Comparison of ENCODE assay signal across 2 cellular contexts in the genomic region with DNA sequence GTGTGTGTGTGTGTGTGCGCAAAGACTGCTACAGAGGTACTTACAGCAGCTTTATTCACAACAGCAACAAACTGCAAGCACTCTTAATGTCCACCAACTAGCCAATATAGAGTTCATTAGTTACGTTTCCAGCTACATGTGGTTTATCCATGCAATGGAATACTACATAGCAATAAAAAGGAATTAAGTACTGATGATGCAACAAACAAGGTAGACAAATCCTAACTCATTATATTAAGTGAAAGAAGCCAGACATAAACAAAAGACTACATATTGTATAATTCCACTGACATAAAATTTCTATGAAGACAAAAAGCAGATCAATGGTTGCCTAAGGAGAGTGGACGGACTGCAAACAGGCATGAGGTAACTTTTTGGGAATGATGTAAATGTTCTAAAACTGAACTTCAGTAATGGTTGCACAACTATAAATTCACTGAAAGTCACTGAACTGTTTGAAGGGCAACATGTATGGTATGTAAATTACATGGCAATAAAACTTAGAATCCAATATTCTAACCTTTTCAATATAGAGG.
TF ChIP-seq lines count a peak whose summit lies in the region.

No MANE protein-coding gene starts in this region.

TF ChIP-seq in IMR-90, 13 proteins besides CTCF, POLR2A, EP300 and RAD21:
- TF ChIP-seq FOS (IDR thresholded peaks at IDR 0.05; ENCODE audit: low read depth, low read length) = no peak
- no peak for TF ChIP-seq BHLHE40 (IDR thresholded peaks at IDR 0.05; ENCODE audit: low read depth, low read length)
- peak; percentile 31; the same call in 1 of the 2 replicates for TF ChIP-seq CEBPB (IDR thresholded peaks at IDR 0.05; ENCODE audit: low read depth, low read length)

TF ChIP-seq in K562, 482 proteins besides CTCF, POLR2A, EP300 and RAD21 (continues in another document):
- TF ChIP-seq ZNF507 (tag; conservative IDR thresholded peaks at IDR 0.05) (no peak), CBX3 (IDR thresholded peaks at IDR 0.05; ENCODE audit: borderline replicate concordance in 1 of 2, low read length in 2 of 2) (no peak), E2F8 (IDR thresholded peaks at IDR 0.05; ENCODE audit: low read depth, partially characterized antibody) (no peak), MYC (IDR thresholded peaks at IDR 0.05; ENCODE audit: low read depth, low read length) (no peak), MYC (CRISPR knock-in tag; IDR thresholded peaks at IDR 0.05; ENCODE audit: borderline replicate concordance, low read depth) (no peak), ZNF384 (IDR thresholded peaks at IDR 0.05; ENCODE audit: low read depth, low read length) (no peak), BDP1 (IDR thresholded peaks at IDR 0.05; ENCODE audit: insufficient read depth, insufficient read length) (no peak), KLF10 (CRISPR knock-in tag; IDR thresholded peaks at IDR 0.05) (no peak), ZNF436 (CRISPR knock-in tag; IDR thresholded peaks at IDR 0.05) (no peak), CHD2 (IDR thresholded peaks at IDR 0.05; ENCODE audit: low read depth, low read length) (no peak), RBM22 (IDR thresholded peaks at IDR 0.05; ENCODE audit: low read depth, low read length, poor library complexity, severe bottlenecking) (no peak), KLF16 (IDR thresholded peaks at IDR 0.05) (no peak), DIDO1 (tag; IDR thresholded peaks at IDR 0.05; ENCODE audit: low read depth) (no peak), CEBPB (tag; IDR thresholded peaks at IDR 0.05) (peak; percentile 50), ETV1 (tag; conservative IDR thresholded peaks at IDR 0.05; ENCODE audit: low read depth) (no peak), ESRRA (IDR thresholded peaks at IDR 0.05; ENCODE audit: borderline replicate concordance, low read depth) (no peak), ARHGAP35 (IDR thresholded peaks at IDR 0.05; ENCODE audit: partially characterized antibody) (no peak), ZBTB8A (IDR thresholded peaks at IDR 0.05; ENCODE audit: partially characterized antibody) (no peak), EZH2 (IDR thresholded peaks at IDR 0.05; ENCODE audit: borderline replicate concordance, low read depth, low read length) (no peak), TAF7 (tag; IDR thresholded peaks at IDR 0.05) (no peak), NCOA6 (IDR thresholded peaks at IDR 0.05) (no peak), TAF15 (IDR thresholded peaks at IDR 0.05; ENCODE audit: low read depth, low read length) (no peak), TOE1 (IDR thresholded peaks at IDR 0.05; ENCODE audit: borderline replicate concordance) (no peak), TOE1 (CRISPR knock-in tag; IDR thresholded peaks at IDR 0.05; ENCODE audit: borderline replicate concordance, low read depth) (no peak), POU5F1 (IDR thresholded peaks at IDR 0.05; ENCODE audit: borderline replicate concordance, low read depth, low read length, partially characterized antibody) (no peak), FOXJ3 (CRISPR knock-in tag; IDR thresholded peaks at IDR 0.05) (no peak), PREB (CRISPR knock-in tag; IDR thresholded peaks at IDR 0.05) (no peak), ID3 (CRISPR knock-in tag; IDR thresholded peaks at IDR 0.05) (no peak), ID3 (tag; IDR thresholded peaks at IDR 0.05) (no peak)
- TF ChIP-seq, protein P1, sequence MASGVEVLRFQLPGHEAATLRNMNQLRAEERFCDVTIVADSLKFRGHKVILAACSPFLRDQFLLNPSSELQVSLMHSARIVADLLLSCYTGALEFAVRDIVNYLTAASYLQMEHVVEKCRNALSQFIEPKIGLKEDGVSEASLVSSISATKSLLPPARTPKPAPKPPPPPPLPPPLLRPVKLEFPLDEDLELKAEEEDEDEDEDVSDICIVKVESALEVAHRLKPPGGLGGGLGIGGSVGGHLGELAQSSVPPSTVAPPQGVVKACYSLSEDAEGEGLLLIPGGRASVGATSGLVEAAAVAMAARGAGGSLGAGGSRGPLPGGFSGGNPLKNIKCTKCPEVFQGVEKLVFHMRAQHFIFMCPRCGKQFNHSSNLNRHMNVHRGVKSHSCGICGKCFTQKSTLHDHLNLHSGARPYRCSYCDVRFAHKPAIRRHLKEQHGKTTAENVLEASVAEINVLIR (CRISPR knock-in tag; IDR thresholded peaks at IDR 0.05) = no peak
- TF ChIP-seq, protein P2, sequence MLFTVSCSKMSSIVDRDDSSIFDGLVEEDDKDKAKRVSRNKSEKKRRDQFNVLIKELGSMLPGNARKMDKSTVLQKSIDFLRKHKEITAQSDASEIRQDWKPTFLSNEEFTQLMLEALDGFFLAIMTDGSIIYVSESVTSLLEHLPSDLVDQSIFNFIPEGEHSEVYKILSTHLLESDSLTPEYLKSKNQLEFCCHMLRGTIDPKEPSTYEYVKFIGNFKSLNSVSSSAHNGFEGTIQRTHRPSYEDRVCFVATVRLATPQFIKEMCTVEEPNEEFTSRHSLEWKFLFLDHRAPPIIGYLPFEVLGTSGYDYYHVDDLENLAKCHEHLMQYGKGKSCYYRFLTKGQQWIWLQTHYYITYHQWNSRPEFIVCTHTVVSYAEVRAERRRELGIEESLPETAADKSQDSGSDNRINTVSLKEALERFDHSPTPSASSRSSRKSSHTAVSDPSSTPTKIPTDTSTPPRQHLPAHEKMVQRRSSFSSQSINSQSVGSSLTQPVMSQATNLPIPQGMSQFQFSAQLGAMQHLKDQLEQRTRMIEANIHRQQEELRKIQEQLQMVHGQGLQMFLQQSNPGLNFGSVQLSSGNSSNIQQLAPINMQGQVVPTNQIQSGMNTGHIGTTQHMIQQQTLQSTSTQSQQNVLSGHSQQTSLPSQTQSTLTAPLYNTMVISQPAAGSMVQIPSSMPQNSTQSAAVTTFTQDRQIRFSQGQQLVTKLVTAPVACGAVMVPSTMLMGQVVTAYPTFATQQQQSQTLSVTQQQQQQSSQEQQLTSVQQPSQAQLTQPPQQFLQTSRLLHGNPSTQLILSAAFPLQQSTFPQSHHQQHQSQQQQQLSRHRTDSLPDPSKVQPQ (CRISPR knock-in tag; IDR thresholded peaks at IDR 0.05; ENCODE audit: borderline replicate concordance) = no peak
- TF ChIP-seq, protein P3, sequence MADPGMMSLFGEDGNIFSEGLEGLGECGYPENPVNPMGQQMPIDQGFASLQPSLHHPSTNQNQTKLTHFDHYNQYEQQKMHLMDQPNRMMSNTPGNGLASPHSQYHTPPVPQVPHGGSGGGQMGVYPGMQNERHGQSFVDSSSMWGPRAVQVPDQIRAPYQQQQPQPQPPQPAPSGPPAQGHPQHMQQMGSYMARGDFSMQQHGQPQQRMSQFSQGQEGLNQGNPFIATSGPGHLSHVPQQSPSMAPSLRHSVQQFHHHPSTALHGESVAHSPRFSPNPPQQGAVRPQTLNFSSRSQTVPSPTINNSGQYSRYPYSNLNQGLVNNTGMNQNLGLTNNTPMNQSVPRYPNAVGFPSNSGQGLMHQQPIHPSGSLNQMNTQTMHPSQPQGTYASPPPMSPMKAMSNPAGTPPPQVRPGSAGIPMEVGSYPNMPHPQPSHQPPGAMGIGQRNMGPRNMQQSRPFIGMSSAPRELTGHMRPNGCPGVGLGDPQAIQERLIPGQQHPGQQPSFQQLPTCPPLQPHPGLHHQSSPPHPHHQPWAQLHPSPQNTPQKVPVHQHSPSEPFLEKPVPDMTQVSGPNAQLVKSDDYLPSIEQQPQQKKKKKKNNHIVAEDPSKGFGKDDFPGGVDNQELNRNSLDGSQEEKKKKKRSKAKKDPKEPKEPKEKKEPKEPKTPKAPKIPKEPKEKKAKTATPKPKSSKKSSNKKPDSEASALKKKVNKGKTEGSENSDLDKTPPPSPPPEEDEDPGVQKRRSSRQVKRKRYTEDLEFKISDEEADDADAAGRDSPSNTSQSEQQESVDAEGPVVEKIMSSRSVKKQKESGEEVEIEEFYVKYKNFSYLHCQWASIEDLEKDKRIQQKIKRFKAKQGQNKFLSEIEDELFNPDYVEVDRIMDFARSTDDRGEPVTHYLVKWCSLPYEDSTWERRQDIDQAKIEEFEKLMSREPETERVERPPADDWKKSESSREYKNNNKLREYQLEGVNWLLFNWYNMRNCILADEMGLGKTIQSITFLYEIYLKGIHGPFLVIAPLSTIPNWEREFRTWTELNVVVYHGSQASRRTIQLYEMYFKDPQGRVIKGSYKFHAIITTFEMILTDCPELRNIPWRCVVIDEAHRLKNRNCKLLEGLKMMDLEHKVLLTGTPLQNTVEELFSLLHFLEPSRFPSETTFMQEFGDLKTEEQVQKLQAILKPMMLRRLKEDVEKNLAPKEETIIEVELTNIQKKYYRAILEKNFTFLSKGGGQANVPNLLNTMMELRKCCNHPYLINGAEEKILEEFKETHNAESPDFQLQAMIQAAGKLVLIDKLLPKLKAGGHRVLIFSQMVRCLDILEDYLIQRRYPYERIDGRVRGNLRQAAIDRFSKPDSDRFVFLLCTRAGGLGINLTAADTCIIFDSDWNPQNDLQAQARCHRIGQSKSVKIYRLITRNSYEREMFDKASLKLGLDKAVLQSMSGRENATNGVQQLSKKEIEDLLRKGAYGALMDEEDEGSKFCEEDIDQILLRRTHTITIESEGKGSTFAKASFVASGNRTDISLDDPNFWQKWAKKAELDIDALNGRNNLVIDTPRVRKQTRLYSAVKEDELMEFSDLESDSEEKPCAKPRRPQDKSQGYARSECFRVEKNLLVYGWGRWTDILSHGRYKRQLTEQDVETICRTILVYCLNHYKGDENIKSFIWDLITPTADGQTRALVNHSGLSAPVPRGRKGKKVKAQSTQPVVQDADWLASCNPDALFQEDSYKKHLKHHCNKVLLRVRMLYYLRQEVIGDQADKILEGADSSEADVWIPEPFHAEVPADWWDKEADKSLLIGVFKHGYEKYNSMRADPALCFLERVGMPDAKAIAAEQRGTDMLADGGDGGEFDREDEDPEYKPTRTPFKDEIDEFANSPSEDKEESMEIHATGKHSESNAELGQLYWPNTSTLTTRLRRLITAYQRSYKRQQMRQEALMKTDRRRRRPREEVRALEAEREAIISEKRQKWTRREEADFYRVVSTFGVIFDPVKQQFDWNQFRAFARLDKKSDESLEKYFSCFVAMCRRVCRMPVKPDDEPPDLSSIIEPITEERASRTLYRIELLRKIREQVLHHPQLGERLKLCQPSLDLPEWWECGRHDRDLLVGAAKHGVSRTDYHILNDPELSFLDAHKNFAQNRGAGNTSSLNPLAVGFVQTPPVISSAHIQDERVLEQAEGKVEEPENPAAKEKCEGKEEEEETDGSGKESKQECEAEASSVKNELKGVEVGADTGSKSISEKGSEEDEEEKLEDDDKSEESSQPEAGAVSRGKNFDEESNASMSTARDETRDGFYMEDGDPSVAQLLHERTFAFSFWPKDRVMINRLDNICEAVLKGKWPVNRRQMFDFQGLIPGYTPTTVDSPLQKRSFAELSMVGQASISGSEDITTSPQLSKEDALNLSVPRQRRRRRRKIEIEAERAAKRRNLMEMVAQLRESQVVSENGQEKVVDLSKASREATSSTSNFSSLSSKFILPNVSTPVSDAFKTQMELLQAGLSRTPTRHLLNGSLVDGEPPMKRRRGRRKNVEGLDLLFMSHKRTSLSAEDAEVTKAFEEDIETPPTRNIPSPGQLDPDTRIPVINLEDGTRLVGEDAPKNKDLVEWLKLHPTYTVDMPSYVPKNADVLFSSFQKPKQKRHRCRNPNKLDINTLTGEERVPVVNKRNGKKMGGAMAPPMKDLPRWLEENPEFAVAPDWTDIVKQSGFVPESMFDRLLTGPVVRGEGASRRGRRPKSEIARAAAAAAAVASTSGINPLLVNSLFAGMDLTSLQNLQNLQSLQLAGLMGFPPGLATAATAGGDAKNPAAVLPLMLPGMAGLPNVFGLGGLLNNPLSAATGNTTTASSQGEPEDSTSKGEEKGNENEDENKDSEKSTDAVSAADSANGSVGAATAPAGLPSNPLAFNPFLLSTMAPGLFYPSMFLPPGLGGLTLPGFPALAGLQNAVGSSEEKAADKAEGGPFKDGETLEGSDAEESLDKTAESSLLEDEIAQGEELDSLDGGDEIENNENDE (IDR thresholded peaks at IDR 0.05; ENCODE audit: low read depth, low read length) = no peak
- TF ChIP-seq, protein P4, sequence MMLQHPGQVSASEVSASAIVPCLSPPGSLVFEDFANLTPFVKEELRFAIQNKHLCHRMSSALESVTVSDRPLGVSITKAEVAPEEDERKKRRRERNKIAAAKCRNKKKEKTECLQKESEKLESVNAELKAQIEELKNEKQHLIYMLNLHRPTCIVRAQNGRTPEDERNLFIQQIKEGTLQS (IDR thresholded peaks at IDR 0.05) = peak; percentile 80
- TF ChIP-seq, protein P4 (CRISPR knock-in tag; conservative IDR thresholded peaks at IDR 0.05) = no peak
- TF ChIP-seq, protein P5, sequence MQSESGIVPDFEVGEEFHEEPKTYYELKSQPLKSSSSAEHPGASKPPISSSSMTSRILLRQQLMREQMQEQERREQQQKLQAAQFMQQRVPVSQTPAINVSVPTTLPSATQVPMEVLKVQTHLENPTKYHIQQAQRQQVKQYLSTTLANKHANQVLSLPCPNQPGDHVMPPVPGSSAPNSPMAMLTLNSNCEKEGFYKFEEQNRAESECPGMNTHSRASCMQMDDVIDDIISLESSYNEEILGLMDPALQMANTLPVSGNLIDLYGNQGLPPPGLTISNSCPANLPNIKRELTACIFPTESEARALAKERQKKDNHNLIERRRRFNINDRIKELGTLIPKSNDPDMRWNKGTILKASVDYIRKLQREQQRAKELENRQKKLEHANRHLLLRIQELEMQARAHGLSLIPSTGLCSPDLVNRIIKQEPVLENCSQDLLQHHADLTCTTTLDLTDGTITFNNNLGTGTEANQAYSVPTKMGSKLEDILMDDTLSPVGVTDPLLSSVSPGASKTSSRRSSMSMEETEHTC (IDR thresholded peaks at IDR 0.05) = no peak
